In the genomic region with DNA sequence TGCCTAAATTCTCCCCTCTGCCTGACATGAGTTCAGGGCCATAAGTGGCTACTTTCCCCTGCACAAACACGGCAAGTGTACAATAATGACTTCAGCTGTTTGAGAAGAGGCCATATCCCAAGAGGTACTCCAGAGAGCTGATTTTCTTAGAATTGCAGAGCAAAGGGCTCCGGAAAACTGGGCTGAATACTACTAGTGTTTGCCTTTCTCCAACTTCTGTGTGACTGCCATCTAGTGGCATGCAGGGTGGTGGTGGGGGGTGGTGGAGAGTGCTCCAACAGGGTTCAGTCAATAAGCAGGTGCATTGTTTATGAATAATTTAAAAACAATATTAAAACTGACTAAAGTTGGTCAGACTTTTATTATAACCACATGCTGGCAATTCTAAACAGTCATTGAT, we compare ENCODE assay signal across 9 cellular contexts.
DNase-seq lines count a peak whose midpoint lies in the region; ATAC-seq and TF ChIP-seq lines count a peak whose summit lies in the region.
"Had no signal": no experiment of that assay in that cellular context is flagged by ENCODE, and none has a peak within 500 bp of the region (broad histone marks: within the 10 kb centered on the region; RNA-seq: fewer than 3 reads in every experiment).

No MANE protein-coding gene starts in this region.

- H3K27me3 Mint-ChIP-seq in HFFc6 (ENCODE audit: insufficient read depth), result peaks cover 3% of the 10 kb centered on the region; the same call in 1 of the 2 replicates

- H3K9me3 Mint-ChIP-seq in HFFc6, result no peaks in the 10 kb centered on the region

- H3K27ac Mint-ChIP-seq in HFFc6, result no peak overlapping the region

- no peaks in the 10 kb centered on the region for H3K4me1 ChIP-seq in colonic mucosa

- peak; percentile 76 for TF ChIP-seq CTCF in HFFc6 (IDR thresholded peaks at IDR 0.05)
- peak; percentile 24 for TF ChIP-seq CTCF in colonic mucosa (IDR thresholded peaks at IDR 0.05)

- no peak overlapping the region for H3K9ac ChIP-seq in colonic mucosa (ENCODE audit: low read depth in 2 of 2, low read length in 2 of 2)

- peak in 2 of 3 donors; percentile 0 to 29 for DNase-seq in stimulated activated CD4-positive, alpha-beta T cell treated with anti-CD3 and anti-CD28 coated beads, Interleukin-12 subunit alpha, Interleukin-12 subunit beta, amount 100 ng/mL, for 48 hours (ENCODE audit: low read depth in 2 of 3, low spot score in 1 of 3)
- no peak for DNase-seq in stimulated activated CD4-positive, alpha-beta T cell treated with anti-CD3 and anti-CD28 coated beads, Interleukin-4, amount 100 ng/mL, for 1 hour
- DNase-seq in HFFc6, result peak; percentile 29
- peak; percentile 1 for DNase-seq in NCI-H226
- DNase-seq in colonic mucosa, result peak; percentile 36
- DNase-seq in midbrain (lab: John Stamatoyannopoulos, UW), result peak; percentile 27
- no peak for DNase-seq in DMS153 (lab: John Stamatoyannopoulos, UW)

- H3K4me3 ChIP-seq in colonic mucosa, result no peak overlapping the region

- no peaks in the 10 kb centered on the region for H3K36me3 Mint-ChIP-seq in HFFc6 (ENCODE audit: low read depth)

- no peak overlapping the region for H3K27ac ChIP-seq in colonic mucosa
- H3K27ac ChIP-seq: epithelial cell of prostate had no signal

- no peaks in the 10 kb centered on the region for H3K9me3 ChIP-seq in colonic mucosa

- no peaks in the 10 kb centered on the region for H3K36me3 ChIP-seq in colonic mucosa

- H3K4me3 Mint-ChIP-seq in HFFc6, result no peak overlapping the region

- intact Hi-C loops in colonic mucosa (cut with DNase I), result loop anchor here (10.0 kb wide), 1 partner anchor 211 kb away; no protein-coding TSS in a partner anchor

- H3K27me3 ChIP-seq in colonic mucosa, result no peaks in the 10 kb centered on the region

- ATAC-seq in HG03045 (IDR thresholded peaks at IDR 0.05; ENCODE audit: unreplicated experiment), result no peak

- H3K4me1 Mint-ChIP-seq in HFFc6 (ENCODE audit: low read depth), result no peaks in the 10 kb centered on the region

Comparison
In these comparisons a context has a peak if more than half of its experiments do, and no peak if none do; other contexts are left out.
1. DNase-seq: peak in stimulated activated CD4-positive, alpha-beta T cell treated with anti-CD3 and anti-CD28 coated beads, Interleukin-12 subunit alpha, Interleukin-12 subunit beta, amount 100 ng/mL, for 48 hours (2 of 3), HFFc6 (single experiment), NCI-H226 (single experiment), colonic mucosa (single experiment) and midbrain (single experiment); none in stimulated activated CD4-positive, alpha-beta T cell treated with anti-CD3 and anti-CD28 coated beads, Interleukin-4, amount 100 ng/mL, for 1 hour (single experiment) and DMS153 (single experiment).